ENCODE assay signal across 9 cellular contexts in the genomic region with DNA sequence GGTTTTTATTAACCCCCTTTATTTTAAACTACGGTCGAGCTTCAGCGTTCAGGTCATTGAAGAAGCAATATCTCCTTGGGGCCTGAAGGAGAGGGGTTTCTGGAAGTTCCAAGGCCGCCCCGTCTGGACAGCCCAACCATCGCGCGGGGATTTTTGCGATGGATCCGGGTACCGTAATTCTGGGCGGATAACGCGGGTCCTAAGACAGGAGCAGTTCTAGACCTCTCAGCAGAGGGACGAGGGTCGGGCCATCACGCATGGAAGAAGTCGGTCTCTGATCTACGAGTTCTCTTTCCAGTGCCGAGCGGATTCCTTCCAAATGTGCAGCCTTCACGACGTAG. TPM values are rescaled to one million over a fixed set of nuclear protein-coding genes. Genes with fewer than 3 reads are reported as not detected.
DNase-seq lines count a peak whose midpoint lies in the region; ATAC-seq and TF ChIP-seq lines count a peak whose summit lies in the region.
"Had no signal": no experiment of that assay in that cellular context is flagged by ENCODE, and none has a peak within 500 bp of the region (broad histone marks: within the 10 kb centered on the region; RNA-seq: fewer than 3 reads in every experiment).

No MANE protein-coding gene starts in this region.

- no peak overlapping the region for H3K4me3 Mint-ChIP-seq in glutamatergic neuron (ENCODE audit: unreplicated experiment)
- H3K4me3 Mint-ChIP-seq: immature natural killer cell had no signal

- H3K9me3 Mint-ChIP-seq in glutamatergic neuron (ENCODE audit: unreplicated experiment): peaks cover 13% of the 10 kb centered on the region
- H3K9me3 Mint-ChIP-seq: immature natural killer cell had no signal

- TF ChIP-seq CTCF in glutamatergic neuron (IDR thresholded peaks at IDR 0.05; ENCODE audit: partially characterized antibody, unreplicated experiment): no peak

- H3K27me3 Mint-ChIP-seq in glutamatergic neuron (ENCODE audit: unreplicated experiment): peaks cover 9% of the 10 kb centered on the region

- H3K9ac ChIP-seq in subcutaneous abdominal adipose tissue (ENCODE audit: low read length in 5 of 5): peak overlapping the region; percentile 30 to 82 (median 52)

- no peaks in the 10 kb centered on the region for H3K9me3 ChIP-seq in SJSA1 (replicated peaks)
- H3K9me3 ChIP-seq in subcutaneous abdominal adipose tissue (ENCODE audit: control insufficient read depth in 5 of 5, low read length in 5 of 5): peaks cover 0 to 2% (median 0%) of the 10 kb centered on the region in 5 donors

- peaks cover 9% of the 10 kb centered on the region for H3K4me1 Mint-ChIP-seq in glutamatergic neuron (ENCODE audit: low read depth, unreplicated experiment)

- H3K27ac ChIP-seq in SJSA1 (no peak overlapping the region), subcutaneous abdominal adipose tissue (ENCODE audit: low read depth, low read length) (peak overlapping the region; percentile 79)

- H3K4me1 ChIP-seq in SJSA1 (replicated peaks): peaks cover 21% of the 10 kb centered on the region
- H3K4me1 ChIP-seq in subcutaneous abdominal adipose tissue (ENCODE audit: control insufficient read depth in 5 of 5, insufficient read depth in 5 of 5, low read length in 5 of 5): peaks cover 22 to 49% (median 44%) of the 10 kb centered on the region in 5 donors

- H3K27me3 ChIP-seq in SJSA1 (replicated peaks) (no peaks in the 10 kb centered on the region), subcutaneous abdominal adipose tissue (ENCODE audit: control insufficient read depth in 5 of 5, insufficient read depth in 4 of 5, low read length in 5 of 5) (peaks cover 0 to 2% (median 0%) of the 10 kb centered on the region in 5 donors)

- H3K36me3 ChIP-seq in SJSA1 (0 out of 2 replicates have a peak, but pooled peaks cover 4% of the 10 kb centered on the region), subcutaneous abdominal adipose tissue (ENCODE audit: control insufficient read depth in 5 of 5, insufficient read depth in 5 of 5, low read length in 5 of 5) (no peaks in the 10 kb centered on the region)

- ATAC-seq in GM21786 (IDR thresholded peaks at IDR 0.05; ENCODE audit: unreplicated experiment): peak; percentile 1
- ATAC-seq in HG03039 (IDR thresholded peaks at IDR 0.05; ENCODE audit: unreplicated experiment): no peak

- no peak overlapping the region for H3K27ac Mint-ChIP-seq in glutamatergic neuron (ENCODE audit: unreplicated experiment)
- H3K27ac Mint-ChIP-seq: immature natural killer cell had no signal

- H3K4me3 ChIP-seq in SJSA1: peak overlapping the region; percentile 52
- H3K4me3 ChIP-seq in iPS-11a (ENCODE audit: low read depth, low read length): peak overlapping the region; percentile 96
- peak overlapping the region; percentile 83 to 94 (median 93) for H3K4me3 ChIP-seq in subcutaneous abdominal adipose tissue (ENCODE audit: low read depth in 1 of 5, low read length in 5 of 5)

- no peaks in the 10 kb centered on the region for H3K36me3 Mint-ChIP-seq in glutamatergic neuron (ENCODE audit: unreplicated experiment)
- H3K36me3 Mint-ChIP-seq: immature natural killer cell had no signal

- DNase-seq in SJSA1 (ENCODE audit: low read depth in 1 of 2, low spot score in 2 of 2): peak in 1 of 2 experiments; percentile 86
- DNase-seq in DMS 273 (lab: John Stamatoyannopoulos, UW; ENCODE audit: unreplicated experiment): no peak
- DNase-seq in activated T-cell treated with anti-CD3 and anti-CD28 coated beads for 4 hours: no peak
- no peak for DNase-seq in glutamatergic neuron

RNA-seq across cellular contexts. Expression of gene BORCS6, which starts 3.6 kb away (rescaled TPM):
- total RNA-seq in SJSA1 (2014; rRNA removed; shearing (Covaris generic)): 4.3 and 7.4 TPM in 2 replicates
- total RNA-seq in glutamatergic neuron (ENCODE audit: unreplicated experiment): 14.2 TPM

RNA-seq across cellular contexts. Expression of gene TMEM107, which starts 10.2 kb away (rescaled TPM):
- 11.5 and 15.9 TPM in 2 replicates for total RNA-seq in SJSA1 (2014; rRNA removed; shearing (Covaris generic))
- total RNA-seq in glutamatergic neuron (ENCODE audit: unreplicated experiment): 12.8 TPM

RNA-seq across cellular contexts. Expression of gene VAMP2, which starts 23.7 kb away (rescaled TPM):
- total RNA-seq in SJSA1 (2014; rRNA removed; shearing (Covaris generic)): 2.9 and 9.7 TPM in 2 replicates
- total RNA-seq in glutamatergic neuron (ENCODE audit: unreplicated experiment): 117 TPM

RNA-seq across cellular contexts. Expression of gene AURKB, which starts 24.0 kb away (rescaled TPM):
- total RNA-seq in SJSA1 (2014; rRNA removed; shearing (Covaris generic)): 99.7 and 119 TPM in 2 replicates
- 17.3 TPM for total RNA-seq in glutamatergic neuron (ENCODE audit: unreplicated experiment)

RNA-seq across cellular contexts. Expression of gene PER1, which starts 34.2 kb away (rescaled TPM):
- 1.0 and 8.3 TPM in 2 replicates for total RNA-seq in SJSA1 (2014; rRNA removed; shearing (Covaris generic))
- 64.6 TPM for total RNA-seq in glutamatergic neuron (ENCODE audit: unreplicated experiment)

Comparison
In these comparisons a context has a peak if more than half of its experiments do, and no peak if none do; other contexts are left out.
1. RNA of gene VAMP2, which starts 23.7 kb away (total RNA-seq): 117 TPM in glutamatergic neuron (single experiment); 2.9 to 9.7 TPM in SJSA1; every median in the first group is over 10 times any median in the second.
2. Peak in every context shown above with its lines, with median percentiles within 50 percentile points of each other: H3K4me3 ChIP-seq.